ENCODE assay signal across 8 cellular contexts in genomic region chr10:113381906-113382562, GRCh38.
DNase-seq lines count a peak whose midpoint lies in the region; ATAC-seq and TF ChIP-seq lines count a peak whose summit lies in the region.

No MANE protein-coding gene starts in this region.

- DNase-seq in CD1c-positive myeloid dendritic cell (ENCODE audit: extremely low spot score) (peak; percentile 56), UCSD-AML1 (lab: John Stamatoyannopoulos, UW; ENCODE audit: unreplicated experiment) (peak; percentile 25), hepatic stellate cell (ENCODE audit: low spot score) (peak; percentile 59), type B pancreatic cell (ENCODE audit: extremely low spot score, unreplicated experiment) (no peak), COLO668 (lab: John Stamatoyannopoulos, UW; ENCODE audit: unreplicated experiment) (no peak), ACHN (no peak), thyroid gland (no peak)

- 64 to 74% methylated on average over 11 of the region's 11 CpGs for WGBS in thyroid gland, 2 donors

- H3K36me3 ChIP-seq in thyroid gland, result no peaks in the 10 kb centered on the region

- peak overlapping the region in 1 of 3 donors; percentile 8 for H3K27ac ChIP-seq in thyroid gland

- ATAC-seq in HG02610 (IDR thresholded peaks at IDR 0.05; ENCODE audit: unreplicated experiment), result peak; percentile 40

- peaks cover 35% of the 10 kb centered on the region for H3K27me3 Mint-ChIP-seq in type B pancreatic cell

- intact Hi-C loops in thyroid gland (cut with DNase I), result loop anchor here (10.0 kb wide), 2 partner anchors 657 to 817 kb away; no protein-coding TSS in a partner anchor

- in situ Hi-C loops in ACHN (cut with HindIII; ENCODE audit: low pct_ligation_motif_present, low pct_unique_long_range_greater_than_20kb, low sequenced_read_pairs), result no loop called here

- peak overlapping the region; percentile 17 for H3K27ac Mint-ChIP-seq in type B pancreatic cell

- no peak for TF ChIP-seq POLR2A in thyroid gland (IDR thresholded peaks at IDR 0.05)

- H3K9me3 Mint-ChIP-seq in type B pancreatic cell, result no peaks in the 10 kb centered on the region

- peak overlapping the region; percentile 32 for H3K4me3 Mint-ChIP-seq in type B pancreatic cell

- TF ChIP-seq CTCF in type B pancreatic cell (conservative IDR thresholded peaks at IDR 0.05) (no peak), thyroid gland (IDR thresholded peaks at IDR 0.05) (no peak)

- no peak overlapping the region for H3K4me3 ChIP-seq in thyroid gland (replicated peaks in 1 of 3)

- peaks cover 39% of the 10 kb centered on the region for H3K4me1 Mint-ChIP-seq in type B pancreatic cell (ENCODE audit: unreplicated experiment)

- H3K36me3 Mint-ChIP-seq in type B pancreatic cell, result no peaks in the 10 kb centered on the region

- H3K4me1 ChIP-seq in thyroid gland, result peaks cover 0 to 4% of the 10 kb centered on the region in 2 donors

- no peaks in the 10 kb centered on the region for H3K9me3 ChIP-seq in thyroid gland

- no peaks in the 10 kb centered on the region for H3K27me3 ChIP-seq in thyroid gland

Comparison
In these comparisons a context has a peak if more than half of its experiments do, and no peak if none do; other contexts are left out.
1. DNase-seq: peak in CD1c-positive myeloid dendritic cell (single experiment), UCSD-AML1 (single experiment) and hepatic stellate cell (single experiment); none in type B pancreatic cell (single experiment), COLO668 (single experiment), ACHN (single experiment) and thyroid gland (0 of 2).